Comparison of ENCODE assay signal across 28 cellular contexts in the genomic region with DNA sequence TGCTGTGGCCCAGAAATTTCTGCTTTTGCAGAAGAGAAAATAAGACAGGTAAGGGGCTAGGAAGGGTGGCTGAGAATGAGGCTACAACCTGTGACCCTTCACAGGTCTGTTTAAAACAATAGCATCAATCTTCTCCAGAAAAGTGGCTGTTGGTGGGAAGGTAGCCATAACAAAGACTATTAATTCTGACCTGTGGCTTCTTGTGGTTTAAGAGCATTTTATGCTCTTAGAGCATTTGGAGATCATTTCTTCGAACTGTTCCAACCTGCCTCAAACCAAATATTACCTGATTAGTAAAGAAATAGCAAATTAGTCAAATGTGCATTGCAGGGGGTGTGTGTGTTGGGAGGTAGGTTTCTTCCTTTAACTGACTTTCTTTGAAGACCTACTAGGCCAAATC. TPM values are rescaled to one million over a fixed set of nuclear protein-coding genes. Genes with fewer than 3 reads are reported as not detected.
DNase-seq lines count a peak whose midpoint lies in the region; ATAC-seq and TF ChIP-seq lines count a peak whose summit lies in the region.
"Had no signal": no experiment of that assay in that cellular context is flagged by ENCODE, and none has a peak within 500 bp of the region (broad histone marks: within the 10 kb centered on the region; RNA-seq: fewer than 3 reads in every experiment).

No MANE protein-coding gene starts in this region.

- H3K9me3 ChIP-seq in RWPE2 (ENCODE audit: severe bottlenecking) (no peaks in the 10 kb centered on the region), endodermal cell (ENCODE audit: control insufficient read depth, low read length) (no peaks in the 10 kb centered on the region)
- H3K9me3 ChIP-seq: adrenal gland, ovary, thyroid gland, vagina had no signal

- H3K4me3 Mint-ChIP-seq in activated naive CD4-positive, alpha-beta T cell treated with anti-CD3 and anti-CD28 coated beads, Interleukin-2, amount 50 U/mL, for 24 hours = no peak overlapping the region
- H3K4me3 Mint-ChIP-seq in endodermal cell = no peak overlapping the region
- no peak overlapping the region for H3K4me3 Mint-ChIP-seq in stimulated activated memory B cell treated with anti-CD40 and anti-IgM and Interleukin-4, amounts not matched to agents 10 μg/mL and 1 μg/mL and 100 μg/mL, for 72 hours
- H3K4me3 Mint-ChIP-seq: CD4-positive, CD25-positive, alpha-beta regulatory T cell had no signal

- TF ChIP-seq CTCF in RWPE2 (IDR thresholded peaks at IDR 0.05; ENCODE audit: poor library complexity, severe bottlenecking) = no peak
- no peak for TF ChIP-seq CTCF in endodermal cell (conservative IDR thresholded peaks at IDR 0.05)

- H3K27ac ChIP-seq in RWPE2 (ENCODE audit: poor library complexity, severe bottlenecking) (peak overlapping the region; percentile 86), endodermal cell (ENCODE audit: low read depth, low read length) (no peak overlapping the region)
- H3K27ac ChIP-seq: adrenal gland, KMS-11, ovary, thyroid gland had no signal

- H3K36me3 Mint-ChIP-seq in activated naive CD4-positive, alpha-beta T cell treated with anti-CD3 and anti-CD28 coated beads, Interleukin-2, amount 50 U/mL, for 24 hours = peaks cover under 1% of the 10 kb centered on the region
- no peaks in the 10 kb centered on the region for H3K36me3 Mint-ChIP-seq in endodermal cell (ENCODE audit: low read depth)
- no peaks in the 10 kb centered on the region for H3K36me3 Mint-ChIP-seq in stimulated activated memory B cell treated with anti-CD40 and anti-IgM and Interleukin-4, amounts not matched to agents 10 μg/mL and 1 μg/mL and 100 μg/mL, for 72 hours
- H3K36me3 Mint-ChIP-seq: CD4-positive, CD25-positive, alpha-beta regulatory T cell had no signal

- 100% methylated on average over 1 of the region's 1 CpG; no CpG with 5 or more reads in 1 of the 2 experiments for WGBS in endodermal cell (ENCODE audit: insufficient coverage in 1 of 2, insufficient read length in 1 of 2), 2 experiments

- peaks cover 25% of the 10 kb centered on the region for H3K4me1 Mint-ChIP-seq in activated naive CD4-positive, alpha-beta T cell treated with anti-CD3 and anti-CD28 coated beads, Interleukin-2, amount 50 U/mL, for 24 hours
- no peaks in the 10 kb centered on the region for H3K4me1 Mint-ChIP-seq in endodermal cell
- peaks cover 44% of the 10 kb centered on the region for H3K4me1 Mint-ChIP-seq in stimulated activated memory B cell treated with anti-CD40 and anti-IgM and Interleukin-4, amounts not matched to agents 10 μg/mL and 1 μg/mL and 100 μg/mL, for 72 hours

- H3K4me1 ChIP-seq in RWPE2 (ENCODE audit: insufficient read depth, poor library complexity, severe bottlenecking) (peaks cover 25% of the 10 kb centered on the region), endodermal cell (ENCODE audit: control insufficient read depth, insufficient read depth, low read length) (no peaks in the 10 kb centered on the region)

- H3K27me3 ChIP-seq in RWPE2 (ENCODE audit: insufficient read depth, poor library complexity, severe bottlenecking) (no peaks in the 10 kb centered on the region), endodermal cell (ENCODE audit: control insufficient read depth, insufficient read depth, low read length, poor library complexity, severe bottlenecking) (no peaks in the 10 kb centered on the region)
- H3K27me3 ChIP-seq: adrenal gland, brain microvascular endothelial cell, dorsolateral prefrontal cortex, ovary, thyroid gland, vagina had no signal

- peak overlapping the region; percentile 83 for H3K27ac Mint-ChIP-seq in activated naive CD4-positive, alpha-beta T cell treated with anti-CD3 and anti-CD28 coated beads, Interleukin-2, amount 50 U/mL, for 24 hours
- no peak overlapping the region for H3K27ac Mint-ChIP-seq in endodermal cell
- peak overlapping the region; percentile 64 for H3K27ac Mint-ChIP-seq in stimulated activated memory B cell treated with anti-CD40 and anti-IgM and Interleukin-4, amounts not matched to agents 10 μg/mL and 1 μg/mL and 100 μg/mL, for 72 hours
- H3K27ac Mint-ChIP-seq: CD4-positive, CD25-positive, alpha-beta regulatory T cell had no signal

- H3K27me3 Mint-ChIP-seq in activated naive CD4-positive, alpha-beta T cell treated with anti-CD3 and anti-CD28 coated beads, Interleukin-2, amount 50 U/mL, for 24 hours = no peaks in the 10 kb centered on the region
- H3K27me3 Mint-ChIP-seq in endodermal cell (ENCODE audit: insufficient read depth) = no peaks in the 10 kb centered on the region
- no peaks in the 10 kb centered on the region for H3K27me3 Mint-ChIP-seq in stimulated activated memory B cell treated with anti-CD40 and anti-IgM and Interleukin-4, amounts not matched to agents 10 μg/mL and 1 μg/mL and 100 μg/mL, for 72 hours

- no peak for DNase-seq in activated naive CD4-positive, alpha-beta T cell (lab: John Stamatoyannopoulos, UW)
- DNase-seq in RWPE2 (ENCODE audit: low spot score) (no peak), endodermal cell (peak; percentile 24), superior temporal gyrus (ENCODE audit: extremely low spot score) (no peak), erythroblast (lab: John Stamatoyannopoulos, UW) (no peak)
- DNase-seq: activated CD8-positive, alpha-beta memory T cell treated with anti-CD3 and anti-CD28 coated beads for 24 hours; activated gamma-delta T cell; activated T-cell treated with anti-CD3 and anti-CD28 coated beads for 4 hours; adrenal gland; AML-193; brain microvascular endothelial cell; CD4-positive, CD25-positive, alpha-beta regulatory T cell; dorsolateral prefrontal cortex; GOT3; hypothalamus; NCI-H2029; NCI-H526; ovary; retina; SHP77 treated with DMSO at 0.1 percent for 48 hours; stimulated activated naive CD4-positive, alpha-beta T cell treated with Interleukin-2 at 50 U/mL for 16 hours; thyroid gland had no signal

- no peak for ATAC-seq in RWPE2 (ENCODE audit: low read depth)
- ATAC-seq in stimulated activated memory B cell treated with anti-CD40 and anti-IgM and Interleukin-4, amounts not matched to agents 10 μg/mL and 1 μg/mL and 100 μg/mL, for 72 hours = no peak
- ATAC-seq in GM19035 (IDR thresholded peaks at IDR 0.05; ENCODE audit: unreplicated experiment) = no peak

- H3K9me3 Mint-ChIP-seq in activated naive CD4-positive, alpha-beta T cell treated with anti-CD3 and anti-CD28 coated beads, Interleukin-2, amount 50 U/mL, for 24 hours = no peaks in the 10 kb centered on the region
- no peaks in the 10 kb centered on the region for H3K9me3 Mint-ChIP-seq in endodermal cell
- peaks cover under 1% of the 10 kb centered on the region for H3K9me3 Mint-ChIP-seq in stimulated activated memory B cell treated with anti-CD40 and anti-IgM and Interleukin-4, amounts not matched to agents 10 μg/mL and 1 μg/mL and 100 μg/mL, for 72 hours

- no peak overlapping the region for H3K9ac ChIP-seq in endodermal cell (ENCODE audit: extremely low read depth, low read length, poor library complexity, severe bottlenecking)
- H3K9ac ChIP-seq: KMS-11 had no signal

- H3K36me3 ChIP-seq in RWPE2 (ENCODE audit: low read depth) (no peaks in the 10 kb centered on the region), endodermal cell (ENCODE audit: control insufficient read depth, insufficient read depth, low read length) (no peaks in the 10 kb centered on the region)
- H3K36me3 ChIP-seq: adrenal gland, brain microvascular endothelial cell, ovary, thyroid gland, vagina had no signal

- H3K4me3 ChIP-seq in RWPE2 (ENCODE audit: severe bottlenecking) (no peak overlapping the region), endodermal cell (ENCODE audit: low read length) (no peak overlapping the region)
- H3K4me3 ChIP-seq: adrenal gland, dorsolateral prefrontal cortex, ovary, skin epidermis, thyroid gland, vagina had no signal

- TF ChIP-seq POLR2A in erythroblast (IDR thresholded peaks at IDR 0.05; ENCODE audit: low read length) = no peak

RNA-seq across cellular contexts. Expression of gene TCP11L2, which starts 15.2 kb away (rescaled TPM):
- total RNA-seq in endodermal cell = 10 to 100 TPM in 1 of 2 donors, 1 to 10 TPM in 1; 7.8 to 15.3 TPM
- 4.9 TPM for polyA plus RNA-seq in endodermal cell (2013, experiment 1 of 2)
- 6.2 TPM for polyA plus RNA-seq in endodermal cell (2013, experiment 2 of 2)

RNA-seq across cellular contexts. Expression of gene CKAP4, which starts 39.5 kb away (rescaled TPM):
- 10 to 100 TPM; 88.9 to 93.3 TPM for total RNA-seq in endodermal cell
- 133 TPM for polyA plus RNA-seq in endodermal cell (2013, experiment 1 of 2)
- polyA plus RNA-seq in endodermal cell (2013, experiment 2 of 2) = 130 TPM
